Comparison of ENCODE assay signal across 22 cellular contexts in genomic region chr11:1472180-1473005, GRCh38. TPM values are rescaled to one million over a fixed set of nuclear protein-coding genes. Genes with fewer than 3 reads are reported as not detected.
A peak's percentile ranks its signal among the peaks of the same experiment; 100 is the strongest.
DNase-seq lines count a peak whose midpoint lies in the region; ATAC-seq and TF ChIP-seq lines count a peak whose summit lies in the region.
"Had no signal": no experiment of that assay in that cellular context is flagged by ENCODE, and none has a peak within 500 bp of the region (broad histone marks: within the 10 kb centered on the region; RNA-seq: fewer than 3 reads in every experiment).

No MANE protein-coding gene starts in this region.

- no peaks in the 10 kb centered on the region for H4K20me1 ChIP-seq in SK-N-SH (ENCODE audit: insufficient read depth)

- H3K36me3 ChIP-seq in muscle layer of colon (ENCODE audit: insufficient read depth, low read length) = peaks cover 70% of the 10 kb centered on the region
- peaks cover 76 to 100% (median 90%) of the 10 kb centered on the region in 3 donors for H3K36me3 ChIP-seq in tibial artery
- H3K36me3 ChIP-seq in SK-N-SH (replicated peaks in 1 of 2; ENCODE audit: control insufficient read depth in 1 of 2, insufficient read depth in 2 of 2, low read length in 1 of 2) = peaks cover 9 to 51% of the 10 kb centered on the region in 2 experiments
- H3K36me3 ChIP-seq: SJCRH30 had no signal

- no peaks in the 10 kb centered on the region for H3K27me3 Mint-ChIP-seq in chondrocyte (ENCODE audit: low read depth)
- H3K27me3 Mint-ChIP-seq: B cell, IgD-negative memory B cell had no signal

- WGBS in SK-N-SH (ENCODE audit: low lambda C conversion rate) = 95% methylated on average over 4 of the region's 21 CpGs

- peak; percentile 63 for DNase-seq in chondrocyte (ENCODE audit: low spot score)
- peak; percentile 15 for DNase-seq in left cardiac atrium
- DNase-seq in tibial artery = peak in 1 of 2 donors; percentile 65
- no peak for DNase-seq in SK-N-SH
- DNase-seq in activated gamma-delta T cell treated with Interleukin-2 at 50 U/mL for 16 hours = no peak
- no peak for DNase-seq in iPS-NIHi7 (ENCODE audit: extremely low spot score)
- DNase-seq: DMS79, NCI-H1417 treated with DMSO at 0.1 percent for 48 hours, NCI-H2029, NCI-H2171, NCI-H446, NCI-H69, OCI-M1, RPMI8226, SJCRH30 had no signal

- TF ChIP-seq EP300 in SK-N-SH (IDR thresholded peaks at IDR 0.05; ENCODE audit: borderline replicate concordance in 1 of 2, low read depth in 1 of 2, low read length in 1 of 2) = no peak

- ATAC-seq in left cardiac atrium (no peak), GM21360 (IDR thresholded peaks at IDR 0.05; ENCODE audit: unreplicated experiment) (no peak)
- ATAC-seq: CD8-positive, alpha-beta T cell; GM23338; HCT116 had no signal

- H3K27me3 ChIP-seq in muscle layer of colon (ENCODE audit: control insufficient read depth in 1 of 2, insufficient read depth in 2 of 2, low read length in 2 of 2) = no peaks in the 10 kb centered on the region
- no peaks in the 10 kb centered on the region for H3K27me3 ChIP-seq in tibial artery
- H3K27me3 ChIP-seq in SK-N-SH (ENCODE audit: insufficient read depth) = no peaks in the 10 kb centered on the region
- H3K27me3 ChIP-seq: SJCRH30 had no signal

- CTCF ChIA-PET in SK-N-SH (lab: Yijun Ruan, JAX) = no interaction called here

- H3K4me3 Mint-ChIP-seq in chondrocyte (ENCODE audit: unreplicated experiment) = no peak overlapping the region
- H3K4me3 Mint-ChIP-seq: B cell; CD8-positive, alpha-beta T cell; GM23338; IgD-negative memory B cell had no signal

- H3K4me1 ChIP-seq in muscle layer of colon (ENCODE audit: insufficient read depth, low read length) (peaks cover 15% of the 10 kb centered on the region), tibial artery (peaks cover 0 to 24% (median 11%) of the 10 kb centered on the region in 4 donors), SK-N-SH (ENCODE audit: control insufficient read depth in 1 of 2, insufficient read depth in 2 of 2, low read depth in 1 of 2, low read length in 1 of 2) (no peaks in the 10 kb centered on the region; a peak in 1 of 4 replicates)
- H3K4me1 ChIP-seq: SJCRH30 had no signal

- H3F3A ChIP-seq in SK-N-SH (replicated peaks; ENCODE audit: insufficient read depth) = no peaks in the 10 kb centered on the region

- intact Hi-C loops in left cardiac atrium (cut with DNase I) = no loop called here
- intact Hi-C loops in tibial artery (cut with DNase I; ENCODE audit: low total_unique reads) = no loop called here

- no peak overlapping the region for H2AFZ ChIP-seq in SK-N-SH (ENCODE audit: low read depth)
- H2AFZ ChIP-seq: GM23338 had no signal

- H3K36me3 Mint-ChIP-seq in chondrocyte (ENCODE audit: low read depth) = peaks cover 13% of the 10 kb centered on the region

- H3K9me3 ChIP-seq in muscle layer of colon (ENCODE audit: low read length) (no peaks in the 10 kb centered on the region), tibial artery (no peaks in the 10 kb centered on the region), SK-N-SH (no peaks in the 10 kb centered on the region)
- H3K9me3 ChIP-seq: SJCRH30 had no signal

- H3K9me2 ChIP-seq in SK-N-SH = no peaks in the 10 kb centered on the region

- no peak overlapping the region for H3K4me3 ChIP-seq in muscle layer of colon (ENCODE audit: low read depth in 1 of 2, low read length in 2 of 2)
- H3K4me3 ChIP-seq in tibial artery = no peak overlapping the region
- H3K4me3 ChIP-seq in SK-N-SH (ENCODE audit: low read depth in 2 of 2, low read length in 1 of 2) = no peak overlapping the region
- H3K4me3 ChIP-seq: GM23338, SJCRH30 had no signal

- POLR2A ChIA-PET in SK-N-SH (lab: Yijun Ruan, JAX) = no interaction called here

- no peak overlapping the region for H3K27ac Mint-ChIP-seq in chondrocyte (ENCODE audit: unreplicated experiment)
- H3K27ac Mint-ChIP-seq: B cell; CD8-positive, alpha-beta T cell; GM23338 had no signal

- TF ChIP-seq CTCF in chondrocyte (IDR thresholded peaks at IDR 0.05) (no peak), tibial artery (IDR thresholded peaks at IDR 0.05) (no peak), SK-N-SH (IDR thresholded peaks at IDR 0.05) (no peak)

- no peak for TF ChIP-seq RAD21 in SK-N-SH (IDR thresholded peaks at IDR 0.05; ENCODE audit: low read length)

- H3K9me3 Mint-ChIP-seq in chondrocyte (ENCODE audit: low read depth) = no peaks in the 10 kb centered on the region
- H3K9me3 Mint-ChIP-seq: CD8-positive, alpha-beta T cell; GM23338; IgD-negative memory B cell had no signal

- no peak overlapping the region for H3K9ac ChIP-seq in muscle layer of colon (ENCODE audit: low read length)
- H3K9ac ChIP-seq in SK-N-SH = no peak overlapping the region

- H3K79me2 ChIP-seq in SK-N-SH (ENCODE audit: insufficient read depth) = no peaks in the 10 kb centered on the region

- H3K27ac ChIP-seq in muscle layer of colon (ENCODE audit: low read depth, low read length) (peak overlapping the region; percentile 3), tibial artery (peak overlapping the region; percentile 24 to 34), SK-N-SH (ENCODE audit: low read depth in 2 of 2, low read length in 1 of 2) (no peak overlapping the region)
- H3K27ac ChIP-seq: SJCRH30 had no signal

- no peak overlapping the region for H3K4me2 ChIP-seq in SK-N-SH
- H3K4me2 ChIP-seq: GM23338 had no signal

- H3K4me1 Mint-ChIP-seq in chondrocyte (ENCODE audit: low read depth) = no peaks in the 10 kb centered on the region
- H3K4me1 Mint-ChIP-seq: B cell, GM23338, IgD-negative memory B cell had no signal

TF ChIP-seq in SK-N-SH, 30 proteins besides CTCF, POLR2A, EP300 and RAD21:
- TF ChIP-seq GABPA (IDR thresholded peaks at IDR 0.05; ENCODE audit: low read depth) = no peak
- no peak for TF ChIP-seq REST (IDR thresholded peaks at IDR 0.05; ENCODE audit: low read depth, low read length)
- no peak for TF ChIP-seq NFIC (IDR thresholded peaks at IDR 0.05; ENCODE audit: borderline replicate concordance)
- no peak for TF ChIP-seq MAX (IDR thresholded peaks at IDR 0.05; ENCODE audit: low read depth)

RNA-seq across cellular contexts. Expression of gene MOB2, which starts 14.2 kb away (rescaled TPM):
- total RNA-seq in chondrocyte (24.9 to 28.0 TPM (median 26.9 TPM) in 3 replicates), left cardiac atrium (10 to 100 TPM; 36.6 to 44.0 TPM)
- 45.8 and 52.1 TPM in 2 replicates for polyA plus RNA-seq in SK-N-SH (2012; rRNA removed)
- 21.5 and 33.4 TPM in 2 replicates for polyA plus RNA-seq in SK-N-SH (2012; cell fraction: cytosol; rRNA removed)
- 76.0 and 80.7 TPM in 2 replicates for polyA plus RNA-seq in SK-N-SH (2012; cell fraction: nucleus; rRNA removed)

Comparison
In these comparisons a context has a peak if more than half of its experiments do, and no peak if none do; other contexts are left out.
1. DNase-seq: peak in chondrocyte (single experiment) and left cardiac atrium (single experiment); none in SK-N-SH (single experiment), activated gamma-delta T cell treated with Interleukin-2 at 50 U/mL for 16 hours (single experiment) and iPS-NIHi7 (single experiment).
2. H3K27ac ChIP-seq: peak in muscle layer of colon (single experiment) and tibial artery (2 of 2); none in SK-N-SH (0 of 2).